In genomic region chr17:78804777-78805176, GRCh38 we compare ENCODE assay signal across 13 cellular contexts. TPM values are rescaled to one million over a fixed set of nuclear protein-coding genes. Genes with fewer than 3 reads are reported as not detected.
DNase-seq lines count a peak whose midpoint lies in the region; ATAC-seq and TF ChIP-seq lines count a peak whose summit lies in the region.
"Had no signal": no experiment of that assay in that cellular context is flagged by ENCODE, and none has a peak within 500 bp of the region (broad histone marks: within the 10 kb centered on the region; RNA-seq: fewer than 3 reads in every experiment).

No MANE protein-coding gene starts in this region.

- peak; percentile 19 for ATAC-seq in esophagus mucosa
- ATAC-seq in gastrocnemius medialis, result peak; percentile 63 to 67
- no peak for ATAC-seq in HG03342 (IDR thresholded peaks at IDR 0.05; ENCODE audit: unreplicated experiment)
- ATAC-seq in HG02642 (IDR thresholded peaks at IDR 0.05; ENCODE audit: poor library complexity, unreplicated experiment), result no peak

- intact Hi-C loops in gastrocnemius medialis (cut with DNase I; ENCODE audit: low total_unique reads), result no loop called here

- in situ Hi-C loops in gastrocnemius medialis (cut with MboI; ENCODE audit: low sequenced_read_pairs in 4 of 4) (loop anchor here (10.0 to 25.0 kb wide), 2 partner anchors 310 to 317 kb away; no protein-coding TSS in a partner anchor), GM13976 (cut with MboI; ENCODE audit: low sequenced_read_pairs, unreplicated experiment) (loop anchor here (10.0 kb wide), 1 partner anchor 300 kb away; no protein-coding TSS in a partner anchor)

- H3K4me1 ChIP-seq in gastrocnemius medialis, result peaks cover 0 to 3% of the 10 kb centered on the region in 2 donors
- H3K4me1 ChIP-seq: ascending aorta had no signal

- DNase-seq in D341Med (ENCODE audit: low spot score), result peak; percentile 43
- peak; percentile 29 for DNase-seq in T-helper 22 cell (ENCODE audit: low read depth)
- no peak for DNase-seq in gastrocnemius medialis
- DNase-seq in GM13976 (ENCODE audit: low spot score), result no peak
- no peak for DNase-seq in GM19238 (ENCODE audit: insufficient read length, low spot score)
- DNase-seq: Calu3, hypothalamus, posterior cingulate gyrus had no signal

- no peaks in the 10 kb centered on the region for H3K27me3 ChIP-seq in gastrocnemius medialis
- H3K27me3 ChIP-seq: ascending aorta had no signal

- peak in 1 of 2 donors; percentile 22 for TF ChIP-seq POLR2A in gastrocnemius medialis (IDR thresholded peaks at IDR 0.05)

- H3K4me3 ChIP-seq in gastrocnemius medialis, result no peak overlapping the region
- H3K4me3 ChIP-seq: ascending aorta had no signal

- H3K9me3 ChIP-seq in gastrocnemius medialis, result no peaks in the 10 kb centered on the region
- H3K9me3 ChIP-seq: ascending aorta had no signal

- peaks cover 12 to 65% of the 10 kb centered on the region in 2 donors for H3K36me3 ChIP-seq in gastrocnemius medialis

- H3K27ac ChIP-seq in gastrocnemius medialis, result peak overlapping the region; percentile 39 to 71 (median 63)
- H3K27ac ChIP-seq: HL-60 had no signal

- TF ChIP-seq CTCF in gastrocnemius medialis (IDR thresholded peaks at IDR 0.05 in 4 of 5, conservative IDR thresholded peaks at IDR 0.05 in 1 of 5) (no peak), GM13976 (IDR thresholded peaks at IDR 0.05; ENCODE audit: borderline replicate concordance, control extremely low read depth, extremely low read depth, insufficient read depth, missing control alignments) (no peak)

RNA-seq across cellular contexts. Expression of gene CYTH1, which starts 22.7 kb away (rescaled TPM):
- total RNA-seq in esophagus mucosa (54.7 TPM), gastrocnemius medialis (10 to 100 TPM; 24.7 to 43.7 (median 32.4) TPM)

RNA-seq across cellular contexts. Expression of gene USP36, which starts 35.8 kb away (rescaled TPM):
- 26.4 TPM for total RNA-seq in esophagus mucosa
- 10 to 100 TPM; 15.2 to 21.1 (median 20.0) TPM for total RNA-seq in gastrocnemius medialis

Comparison
In these comparisons a context has a peak if more than half of its experiments do, and no peak if none do; other contexts are left out.
1. DNase-seq: peak in D341Med (single experiment) and T-helper 22 cell (single experiment); none in gastrocnemius medialis (0 of 2), GM13976 (single experiment) and GM19238 (single experiment).
2. ATAC-seq: peak in esophagus mucosa (single experiment) and gastrocnemius medialis (2 of 2); none in HG03342 (single experiment) and HG02642 (single experiment).